Comparison of ENCODE assay signal across 15 cellular contexts in genomic region chr3:17135696-17136095, GRCh38.
"Had no signal": no experiment of that assay in that cellular context is flagged by ENCODE, and none has a peak within 500 bp of the region (broad histone marks: within the 10 kb centered on the region; RNA-seq: fewer than 3 reads in every experiment).

No MANE protein-coding gene starts in this region.

- H3K9me3 ChIP-seq: gastrocnemius medialis, ovary, thyroid gland had no signal

- ATAC-seq: gastrocnemius medialis; stimulated activated memory B cell treated with anti-CD40 and anti-IgM and Interleukin-4, amounts not matched to agents 10 μg/mL and 1 μg/mL and 100 μg/mL, for 72 hours; T-cell had no signal

- H3K4me3 ChIP-seq: gastrocnemius medialis, ovary, thyroid gland had no signal

- H3K27me3 ChIP-seq: gastrocnemius medialis, ovary, thyroid gland had no signal

- H3K27ac ChIP-seq: epithelial cell of prostate, gastrocnemius medialis, ovary, thyroid gland had no signal

- H3K4me1 ChIP-seq: thyroid gland had no signal

- DNase-seq: activated CD4-positive, CD25-positive, alpha-beta regulatory T cell treated with anti-CD3 and anti-CD28 coated beads, Interleukin-2, amount 50 U/mL, for 72 hours; activated naive CD8-positive, alpha-beta T cell treated with anti-CD3 and anti-CD28 coated beads, Interleukin-2, amount 10 ng/mL, durations not matched to agents 7 days and 5 days; activated T-cell treated with anti-CD3 and anti-CD28 coated beads, Interleukin-2, amount 50 U/mL, for 24 hours; anterior cingulate cortex; dermis blood vessel endothelial cell; gastrocnemius medialis; mammary epithelial cell; naive B cell; T-cell; T-helper 9 cell had no signal

- H3K36me3 ChIP-seq: gastrocnemius medialis, ovary, thyroid gland had no signal

- FAIRE-seq: urothelium cell line had no signal
